Comparison of ENCODE assay signal across 10 cellular contexts in genomic region chr3:170049146-170050000, GRCh38. TPM values are rescaled to one million over a fixed set of nuclear protein-coding genes. Genes with fewer than 3 reads are reported as not detected.
A peak's percentile ranks its signal among the peaks of the same experiment; 100 is the strongest.
DNase-seq lines count a peak whose midpoint lies in the region; ATAC-seq and TF ChIP-seq lines count a peak whose summit lies in the region.
"Had no signal": no experiment of that assay in that cellular context is flagged by ENCODE, and none has a peak within 500 bp of the region (broad histone marks: within the 10 kb centered on the region; RNA-seq: fewer than 3 reads in every experiment).

No MANE protein-coding gene starts in this region.

- H3K36me3 ChIP-seq in Panc1 (ENCODE audit: control insufficient read depth, insufficient read depth, low read length) (no peaks in the 10 kb centered on the region), vagina (no peaks in the 10 kb centered on the region)
- H3K36me3 ChIP-seq: ovary had no signal

- H3K4me3 ChIP-seq in GM12864 (ENCODE audit: low read depth, low read length), result peak overlapping the region; percentile 9; the same call in 1 of the 2 replicates
- no peak overlapping the region for H3K4me3 ChIP-seq in Panc1 (ENCODE audit: low read depth in 2 of 2, low read length in 2 of 2)
- H3K4me3 ChIP-seq in vagina, result no peak overlapping the region
- H3K4me3 ChIP-seq: ovary had no signal

- H3K27ac ChIP-seq in Panc1 (ENCODE audit: low read length) (no peak overlapping the region), vagina (no peak overlapping the region)
- H3K27ac ChIP-seq: ovary had no signal

- H3K4me1 ChIP-seq in Panc1 (ENCODE audit: control insufficient read depth, insufficient read depth, low read length) (no peaks in the 10 kb centered on the region), vagina (no peaks in the 10 kb centered on the region)

- intact Hi-C loops in Panc1 (cut with micrococcal nuclease; ENCODE audit: unreplicated experiment) (no loop called here), left cardiac atrium (cut with DNase I) (no loop called here), vagina (cut with DNase I) (no loop called here)

- H3K9me3 ChIP-seq in Panc1 (ENCODE audit: control insufficient read depth, insufficient read depth, low read depth, low read length) (no peaks in the 10 kb centered on the region), vagina (no peaks in the 10 kb centered on the region)
- H3K9me3 ChIP-seq: ovary had no signal

- peaks cover 5% of the 10 kb centered on the region; the same call in 1 of the 2 replicates for H3K27me3 ChIP-seq in Panc1 (ENCODE audit: control insufficient read depth, insufficient read depth, low read length)
- H3K27me3 ChIP-seq in vagina, result no peaks in the 10 kb centered on the region
- H3K27me3 ChIP-seq: ovary had no signal

- in situ Hi-C loops in Panc1 (cut with HindIII; ENCODE audit: low pct_unique_long_range_greater_than_20kb, low sequenced_read_pairs), result no loop called here

- ATAC-seq in Panc1, result peak; percentile 31; the same call in 1 of the 2 replicates
- peak; percentile 61 to 68 for ATAC-seq in left cardiac atrium
- no peak for ATAC-seq in HG02610 (IDR thresholded peaks at IDR 0.05; ENCODE audit: unreplicated experiment)

- POLR2A ChIA-PET in Panc1 (lab: Charles Lee), result interaction anchor here (0.5 to 0.7 kb wide), 4 partner anchors 46 to 280 kb away, joined by 5 to 11 read pairs (median 6); partner anchors contain the start of gene ACTRT3

- CTCF ChIA-PET in Panc1 (lab: Charles Lee), result no interaction called here

- TF ChIP-seq POLR2A in vagina (IDR thresholded peaks at IDR 0.05), result no peak

- DNase-seq in GM12864 (ENCODE audit: low read depth) (no peak), Panc1 (ENCODE audit: low read depth, low spot score) (no peak), left cardiac atrium (no peak), pulmonary artery endothelial cell (ENCODE audit: low read depth, low spot score) (peak; percentile 19), GF-D8 (lab: John Stamatoyannopoulos, UW) (no peak), vagina (ENCODE audit: extremely low spot score in 2 of 2) (no peak)
- DNase-seq in stimulated activated naive CD4-positive, alpha-beta T cell treated with Interleukin-2 at 50 U/mL for 16 hours (lab: John Stamatoyannopoulos, UW), result no peak
- DNase-seq: KG1, ovary had no signal

- TF ChIP-seq CTCF in GM12864 (IDR thresholded peaks at IDR 0.05; ENCODE audit: low read depth, low read length, missing control alignments) (no peak), Panc1 (IDR thresholded peaks at IDR 0.05) (no peak), vagina (IDR thresholded peaks at IDR 0.05) (no peak)

- BruUV-seq in Panc1 (replicated peaks; lab: Mats Ljungman, UMichigan), result no TSS peak

RNA-seq across cellular contexts. Expression of gene GPR160, which starts 11.6 kb away (rescaled TPM):
- 0.18 TPM for total RNA-seq in Panc1 (2021; ENCODE audit: unreplicated experiment)
- polyA plus RNA-seq in Panc1 (2012; ENCODE audit: insufficient read length), result 0.31 TPM
- 1 to 10 TPM; 1.3 to 1.6 TPM for total RNA-seq in left cardiac atrium
- total RNA-seq in pulmonary artery endothelial cell, result 2.2 and 2.6 TPM in 2 replicates
- 1.2 TPM for total RNA-seq in vagina
